In the genomic region with DNA sequence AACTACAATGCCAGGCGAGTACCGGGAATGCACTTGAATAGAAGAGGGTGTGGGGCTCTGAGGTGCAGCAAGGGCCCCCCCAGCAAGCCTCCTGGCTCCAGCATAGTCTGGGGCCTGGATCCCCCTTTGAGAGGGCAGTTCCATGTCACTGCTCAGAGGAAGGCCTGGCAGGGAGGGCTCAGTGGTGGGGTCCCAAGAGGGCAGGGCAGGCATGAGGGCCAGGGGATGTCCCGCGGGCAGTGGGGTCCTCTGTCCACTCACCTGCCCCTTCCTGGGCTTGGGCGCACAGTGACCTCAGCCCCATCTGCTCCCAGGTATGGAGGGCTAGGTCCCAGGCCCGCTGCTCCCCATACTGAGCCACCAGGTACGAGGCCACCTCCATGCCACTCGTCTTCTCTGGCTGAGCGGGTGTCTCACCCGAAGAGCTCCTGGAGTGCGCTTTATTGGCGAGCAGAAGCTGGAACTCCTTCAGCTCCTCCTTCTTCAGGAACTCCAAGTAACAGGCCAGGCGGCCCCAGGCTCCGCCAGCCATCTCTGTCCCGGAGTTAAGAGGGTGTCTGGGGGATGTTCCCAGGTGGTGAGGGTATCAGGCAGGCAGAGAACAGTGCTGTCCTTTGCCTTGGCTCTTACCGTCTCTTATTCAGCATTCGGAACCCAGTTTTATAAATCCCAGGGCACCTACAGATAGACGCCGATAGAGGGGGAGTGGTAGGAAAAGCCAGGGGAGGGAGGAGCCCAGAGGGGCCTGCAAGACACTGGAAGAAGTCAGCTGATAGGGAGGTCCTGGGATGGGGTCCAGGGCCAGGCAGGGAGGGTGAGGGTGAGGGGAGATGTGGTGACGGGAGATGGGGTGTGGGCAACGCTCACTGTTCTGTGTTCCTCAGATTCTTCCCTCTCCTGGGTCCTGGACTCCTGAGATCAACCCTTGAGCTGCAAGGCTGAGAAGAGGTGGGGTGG, we compare ENCODE assay signal across 8 cellular contexts. TPM values are rescaled to one million over a fixed set of nuclear protein-coding genes. Genes with fewer than 3 reads are reported as not detected.
DNase-seq lines count a peak whose midpoint lies in the region; ATAC-seq and TF ChIP-seq lines count a peak whose summit lies in the region.

No MANE protein-coding gene starts in this region.

- peak overlapping the region; percentile 82 for H3K4me2 ChIP-seq in DND-41 (ENCODE audit: insufficient read depth, low read length)

- H3K27me3 ChIP-seq in DND-41 (ENCODE audit: insufficient read depth, low read length, poor library complexity) (no peaks in the 10 kb centered on the region), adrenal gland (no peaks in the 10 kb centered on the region), lower lobe of right lung (ENCODE audit: low read depth) (no peaks in the 10 kb centered on the region)

- H3K36me3 ChIP-seq in DND-41 (ENCODE audit: insufficient read depth, low read length) = peaks cover 5% of the 10 kb centered on the region; the same call in 1 of the 2 replicates
- no peaks in the 10 kb centered on the region for H3K36me3 ChIP-seq in adrenal gland (replicated peaks in 1 of 2)
- H3K36me3 ChIP-seq in lower lobe of right lung = peaks cover 26% of the 10 kb centered on the region

- H3K9me3 ChIP-seq in DND-41 (ENCODE audit: insufficient read depth, low read length, severe bottlenecking) (no peaks in the 10 kb centered on the region), adrenal gland (replicated peaks in 1 of 3) (no peaks in the 10 kb centered on the region), lower lobe of right lung (no peaks in the 10 kb centered on the region)

- no peak for TF ChIP-seq POLR2A in adrenal gland (IDR thresholded peaks at IDR 0.05)

- no peaks in the 10 kb centered on the region for H4K20me1 ChIP-seq in DND-41 (ENCODE audit: insufficient read depth, low read length)

- DNase-seq in DND-41 = no peak
- no peak for DNase-seq in adrenal gland
- DNase-seq in lower lobe of right lung = peak; percentile 54
- no peak for DNase-seq in NCI-H1105 treated with DMSO at 0.1 percent for 48 hours (lab: John Stamatoyannopoulos, UW)
- no peak for DNase-seq in NCI-H2081 (lab: John Stamatoyannopoulos, UW)
- no peak for DNase-seq in NCI-H748 (lab: John Stamatoyannopoulos, UW; ENCODE audit: unreplicated experiment)

- intact Hi-C loops in adrenal gland (cut with DNase I) (no loop called here), lower lobe of right lung (cut with DNase I) (no loop called here)

- H2AFZ ChIP-seq in DND-41 (ENCODE audit: low read depth, low read length) = peak overlapping the region; percentile 82

- 61 to 66% (median 65%) methylated on average over 11 to 21 of the region's 21 CpGs for WGBS in adrenal gland, 4 donors

- H3K4me3 ChIP-seq in DND-41 (ENCODE audit: low read depth in 1 of 2, low read length in 2 of 2) = peak overlapping the region; percentile 17 to 62; a peak in 3 of 4 replicates
- peak overlapping the region in 2 of 4 donors; percentile 9 to 33 for H3K4me3 ChIP-seq in adrenal gland
- peak overlapping the region; percentile 65 for H3K4me3 ChIP-seq in lower lobe of right lung

- H3K9ac ChIP-seq in DND-41 (ENCODE audit: low read depth, low read length) = peak overlapping the region; percentile 66

- H3K27ac ChIP-seq in DND-41 (ENCODE audit: low read length) (peak overlapping the region; percentile 87), adrenal gland (peak overlapping the region in 4 of 5 donors; percentile 6 to 78 (median 36)), lower lobe of right lung (peak overlapping the region; percentile 90)

- ATAC-seq in DND-41 (ENCODE audit: insufficient read depth, low read depth) = peak; percentile 29
- peak; percentile 9 for ATAC-seq in HG02763 (IDR thresholded peaks at IDR 0.05; ENCODE audit: unreplicated experiment)
- ATAC-seq in lower lobe of right lung = peak; percentile 29 to 31
- ATAC-seq in GM19395 (IDR thresholded peaks at IDR 0.05; ENCODE audit: unreplicated experiment) = no peak

- H3K4me1 ChIP-seq in DND-41 (ENCODE audit: insufficient read depth, low read length) (peaks cover 25% of the 10 kb centered on the region), adrenal gland (replicated peaks in 1 of 2) (peaks cover 0 to 7% of the 10 kb centered on the region in 2 donors), lower lobe of right lung (peaks cover 61% of the 10 kb centered on the region)

- peaks cover 8% of the 10 kb centered on the region for H3K79me2 ChIP-seq in DND-41 (ENCODE audit: insufficient read depth, low read length)

- TF ChIP-seq CTCF in DND-41 (IDR thresholded peaks at IDR 0.05; ENCODE audit: borderline replicate concordance, extremely low read depth, low read length, poor library complexity, severe bottlenecking) (no peak), adrenal gland (IDR thresholded peaks at IDR 0.05) (no peak), lower lobe of right lung (IDR thresholded peaks at IDR 0.05) (no peak)

RNA-seq across cellular contexts. Expression of a gene that starts 0.6 kb away (rescaled TPM):
- total RNA-seq in adrenal gland (10 to 100 TPM in 5 of 8 donors, 1 to 10 TPM in 3; 6.1 to 74.2 (median 13.0) TPM), lower lobe of right lung (40.3 TPM)
- polyA plus RNA-seq in adrenal gland = 10 to 100 TPM; 27.2 to 88.9 (median 35.9) TPM

Comparison
In these comparisons a context has a peak if more than half of its experiments do, and no peak if none do; other contexts are left out.
1. H3K27ac ChIP-seq: peak in every context shown above with its lines; median percentile 90 in lower lobe of right lung; 87 in DND-41; 36 in adrenal gland.